In the genomic region with DNA sequence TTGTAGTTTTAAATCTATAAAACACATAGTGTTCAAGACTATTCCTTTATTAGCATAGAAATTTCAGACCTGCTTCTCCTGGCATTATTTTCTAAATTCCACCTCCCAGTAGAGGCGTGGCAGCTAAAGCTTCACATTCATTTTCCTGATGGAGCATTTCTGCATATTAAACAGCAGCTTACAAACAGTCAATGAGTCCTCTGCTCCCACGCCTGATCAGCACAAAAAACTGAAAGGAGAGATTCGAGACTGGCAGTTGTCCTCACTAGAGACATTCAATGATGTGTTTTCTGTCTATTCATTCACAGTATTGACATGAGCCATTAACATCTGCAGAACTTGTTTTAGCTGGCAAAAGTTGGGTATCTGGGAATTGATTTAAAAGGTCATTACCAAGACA, we compare ENCODE assay signal across 19 cellular contexts.
"Had no signal": no experiment of that assay in that cellular context is flagged by ENCODE, and none has a peak within 500 bp of the region (broad histone marks: within the 10 kb centered on the region; RNA-seq: fewer than 3 reads in every experiment).

No MANE protein-coding gene starts in this region.

- H3K4me3 Mint-ChIP-seq: activated CD4-positive, alpha-beta T cell treated with anti-CD3 and anti-CD28 coated beads for 36 hours; activated naive CD8-positive, alpha-beta T cell treated with anti-CD3 and anti-CD28 coated beads for 36 hours; activated T-cell treated with anti-CD3 and anti-CD28 coated beads, Interleukin-2, amount 50 U/mL, for 4 hours; effector memory CD8-positive, alpha-beta T cell; memory B cell; nephron; stimulated activated memory B cell treated with anti-CD40 and anti-IgM and Interleukin-4, amounts not matched to agents 10 μg/mL and 1 μg/mL and 100 μg/mL, for 72 hours; T-cell; T-helper 2 cell treated with Interferon-gamma antibody and Interleukin-4, amounts not matched to agents 5 μg/mL and 100 μg/mL, for 36 hours had no signal

- H3K27me3 Mint-ChIP-seq: activated CD4-positive, alpha-beta T cell treated with anti-CD3 and anti-CD28 coated beads for 36 hours; activated naive CD8-positive, alpha-beta T cell treated with anti-CD3 and anti-CD28 coated beads for 36 hours; effector memory CD8-positive, alpha-beta T cell; memory B cell; stimulated activated memory B cell treated with anti-CD40 and anti-IgM and Interleukin-4, amounts not matched to agents 10 μg/mL and 1 μg/mL and 100 μg/mL, for 72 hours; T-cell had no signal

- H3K9me3 Mint-ChIP-seq: activated naive CD8-positive, alpha-beta T cell treated with anti-CD3 and anti-CD28 coated beads for 36 hours; activated T-cell treated with anti-CD3 and anti-CD28 coated beads, Interleukin-2, amount 50 U/mL, for 4 hours; effector memory CD8-positive, alpha-beta T cell; T-cell; T-helper 2 cell treated with Interferon-gamma antibody and Interleukin-4, amounts not matched to agents 5 μg/mL and 100 μg/mL, for 36 hours had no signal

- H3K4me1 Mint-ChIP-seq: memory B cell had no signal

- H3K27ac Mint-ChIP-seq: activated CD4-positive, alpha-beta T cell treated with anti-CD3 and anti-CD28 coated beads for 36 hours; activated naive CD8-positive, alpha-beta T cell treated with anti-CD3 and anti-CD28 coated beads for 36 hours; effector memory CD8-positive, alpha-beta T cell; memory B cell; nephron; stimulated activated memory B cell treated with anti-CD40 and anti-IgM and Interleukin-4, amounts not matched to agents 10 μg/mL and 1 μg/mL and 100 μg/mL, for 72 hours; T-cell; T-helper 2 cell treated with Interferon-gamma antibody and Interleukin-4, amounts not matched to agents 5 μg/mL and 100 μg/mL, for 36 hours had no signal

- ATAC-seq: activated CD4-positive, alpha-beta T cell treated with anti-CD3 and anti-CD28 coated beads for 36 hours; activated T-cell treated with anti-CD3 and anti-CD28 coated beads, Interleukin-2, amount 50 U/mL, for 4 hours; effector memory CD8-positive, alpha-beta T cell; left ventricle myocardium superior; pancreas; stimulated activated memory B cell treated with anti-CD40 and anti-IgM and Interleukin-4, amounts not matched to agents 10 μg/mL and 1 μg/mL and 100 μg/mL, for 72 hours; T-cell had no signal

- DNase-seq: activated CD4-positive, alpha-beta T cell treated with anti-CD3 and anti-CD28 coated beads for 36 hours; activated CD4-positive, alpha-beta T cell treated with anti-CD3 and anti-CD28 coated beads, Interleukin-2, amount 50 U/mL, for 48 hours; activated CD8-positive, alpha-beta memory T cell treated with anti-CD3 and anti-CD28 coated beads, Interleukin-2, amount 50 U/mL, for 48 hours; activated naive CD4-positive, alpha-beta T cell treated with Interleukin-2 at 50 U/mL for 16 hours; activated naive CD8-positive, alpha-beta T cell treated with anti-CD3 and anti-CD28 coated beads for 36 hours; activated T-cell treated with anti-CD3 and anti-CD28 coated beads, Interleukin-2, amount 50 U/mL, for 4 hours; colonic mucosa; dorsolateral prefrontal cortex; effector memory CD8-positive, alpha-beta T cell; left ventricle myocardium superior; pancreas; sigmoid colon; stimulated activated CD4-positive, alpha-beta T cell treated with anti-CD3 and anti-CD28 coated beads, Interleukin-15, amount 100 ng/mL, for 24 hours; stomach; T-cell had no signal
